Comparison of ENCODE assay signal across 14 cellular contexts in genomic region chr14:53458368-53458814, GRCh38.
DNase-seq lines count a peak whose midpoint lies in the region; TF ChIP-seq lines count a peak whose summit lies in the region.
"Had no signal": no experiment of that assay in that cellular context is flagged by ENCODE, and none has a peak within 500 bp of the region (broad histone marks: within the 10 kb centered on the region; RNA-seq: fewer than 3 reads in every experiment).

No MANE protein-coding gene starts in this region.

- H3K27ac ChIP-seq in substantia nigra (ENCODE audit: low read depth, low read length, poor library complexity, severe bottlenecking) (no peak overlapping the region), left ventricle myocardium inferior (replicated peaks) (no peak overlapping the region)
- H3K27ac ChIP-seq: 22Rv1 had no signal

- H3K9me3 ChIP-seq in adipocyte (ENCODE audit: control insufficient read depth, low read length) (no peaks in the 10 kb centered on the region), left ventricle myocardium inferior (replicated peaks) (no peaks in the 10 kb centered on the region)

- peak; percentile 2 for DNase-seq in SIG-M5 treated with dmso at 0.1 percent for 504 hours (lab: John Stamatoyannopoulos, UW; ENCODE audit: unreplicated experiment)
- no peak for DNase-seq in SIG-M5 (lab: John Stamatoyannopoulos, UW)
- DNase-seq in adipocyte (ENCODE audit: low read depth) = peak; percentile 73
- DNase-seq in hepatic stellate cell (ENCODE audit: low spot score) = peak; percentile 7
- DNase-seq in NCI-H774 (lab: John Stamatoyannopoulos, UW) = no peak
- DNase-seq in substantia nigra (lab: John Stamatoyannopoulos, UW) = no peak
- no peak for DNase-seq in left ventricle myocardium inferior
- DNase-seq in stimulated activated CD4-positive, alpha-beta T cell treated with anti-CD3 and anti-CD28 coated beads, Interleukin-2, amount 100 ng/mL, for 48 hours = no peak
- DNase-seq: activated T-cell treated with anti-CD3 and anti-CD28 coated beads, Interleukin-2, amount 50 U/mL, for 1 hour; immature natural killer cell; KG1; NCI-H524 treated with DMSO at 0.1 percent for 48 hours; posterior cingulate gyrus had no signal

- H3K4me1 ChIP-seq in adipocyte (ENCODE audit: control insufficient read depth, insufficient read depth, low read length) (peaks cover 16% of the 10 kb centered on the region), left ventricle myocardium inferior (peaks cover 14% of the 10 kb centered on the region)

- H3K4me3 ChIP-seq in adipocyte (ENCODE audit: low read length) (no peak overlapping the region), left ventricle myocardium inferior (no peak overlapping the region)

- intact Hi-C loops in left ventricle myocardium inferior (cut with micrococcal nuclease) = no loop called here

- H3K27me3 ChIP-seq in adipocyte (replicated peaks; ENCODE audit: control insufficient read depth, insufficient read depth, low read length) (no peaks in the 10 kb centered on the region), left ventricle myocardium inferior (ENCODE audit: low read depth) (no peaks in the 10 kb centered on the region)

- TF ChIP-seq CTCF in left ventricle myocardium inferior (IDR thresholded peaks at IDR 0.05; ENCODE audit: borderline replicate concordance) = no peak

- no peak overlapping the region for H3K9ac ChIP-seq in adipocyte (ENCODE audit: low read length)

- H3K36me3 ChIP-seq in adipocyte (ENCODE audit: control insufficient read depth, insufficient read depth, low read length, severe bottlenecking) = no peaks in the 10 kb centered on the region
- no peaks in the 10 kb centered on the region for H3K36me3 ChIP-seq in left ventricle myocardium inferior

Comparison
In these comparisons a context has a peak if more than half of its experiments do, and no peak if none do; other contexts are left out.
1. DNase-seq: peak in SIG-M5 treated with dmso at 0.1 percent for 504 hours (single experiment), adipocyte (single experiment) and hepatic stellate cell (single experiment); none in SIG-M5 (single experiment), NCI-H774 (single experiment), substantia nigra (0 of 49), left ventricle myocardium inferior (single experiment) and stimulated activated CD4-positive, alpha-beta T cell treated with anti-CD3 and anti-CD28 coated beads, Interleukin-2, amount 100 ng/mL, for 48 hours (0 of 2).